ENCODE assay signal across 9 cellular contexts in the genomic region with DNA sequence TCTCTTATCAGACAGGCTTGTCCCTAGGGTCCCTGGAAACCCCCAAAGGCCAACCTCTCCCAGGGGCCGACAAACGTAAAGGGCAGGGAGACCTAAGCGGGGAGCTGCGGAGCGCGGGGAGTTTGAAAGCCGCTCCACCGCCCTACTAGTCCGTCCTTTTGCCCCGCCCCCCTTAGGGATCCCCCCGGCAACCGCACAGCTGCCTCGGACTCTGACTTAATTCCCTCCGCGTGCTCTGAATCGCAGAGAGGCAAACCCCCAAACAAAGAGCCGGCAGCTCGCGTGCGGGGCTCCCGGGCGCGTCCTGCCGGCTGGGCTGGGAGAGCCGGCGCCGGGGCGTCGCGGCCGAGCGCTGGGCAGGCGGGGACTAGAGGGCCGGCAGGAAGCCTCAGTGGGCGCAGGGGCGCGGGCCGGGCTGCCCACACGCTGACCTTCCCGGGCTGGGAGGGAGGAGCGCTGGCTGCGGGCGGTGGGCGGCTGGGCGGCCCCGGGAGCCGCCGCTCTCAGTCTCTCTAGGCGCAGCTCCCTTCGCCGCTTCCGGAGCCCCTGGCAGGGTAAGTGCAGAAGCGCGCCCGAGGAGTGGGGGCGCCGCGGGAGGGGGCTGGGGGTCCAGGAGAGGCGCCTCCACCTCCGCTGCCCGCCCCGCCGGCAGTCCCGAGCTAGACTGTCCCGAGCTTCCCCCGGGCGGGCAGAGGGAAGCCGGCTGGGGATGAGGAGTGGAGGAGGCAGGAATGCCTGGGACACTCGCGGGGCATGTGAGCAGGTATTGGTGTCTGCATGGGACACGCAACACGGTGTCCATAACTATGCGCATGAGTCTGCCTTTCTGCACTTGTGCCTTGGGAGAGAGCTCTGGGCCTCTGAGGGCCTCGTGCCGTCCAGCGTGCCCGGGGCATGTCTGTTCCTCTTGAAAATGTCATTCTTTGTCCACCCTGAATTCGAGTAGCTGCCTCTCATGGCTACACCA. TPM values are rescaled to one million over a fixed set of nuclear protein-coding genes. Genes with fewer than 3 reads are reported as not detected.
DNase-seq lines count a peak whose midpoint lies in the region; ATAC-seq, FAIRE-seq and TF ChIP-seq lines count a peak whose summit lies in the region.
"Had no signal": no experiment of that assay in that cellular context is flagged by ENCODE, and none has a peak within 500 bp of the region (broad histone marks: within the 10 kb centered on the region; RNA-seq: fewer than 3 reads in every experiment).

A gene with protein sequence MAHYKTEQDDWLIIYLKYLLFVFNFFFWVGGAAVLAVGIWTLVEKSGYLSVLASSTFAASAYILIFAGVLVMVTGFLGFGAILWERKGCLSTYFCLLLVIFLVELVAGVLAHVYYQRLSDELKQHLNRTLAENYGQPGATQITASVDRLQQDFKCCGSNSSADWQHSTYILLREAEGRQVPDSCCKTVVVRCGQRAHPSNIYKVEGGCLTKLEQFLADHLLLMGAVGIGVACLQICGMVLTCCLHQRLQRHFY (plus strand): TSS at position 506 of the 967 bp plus-strand sequence. CDS start 27,244 bp downstream, outside the sequence.

- DNase-seq in SHP77 (lab: John Stamatoyannopoulos, UW) = peak; percentile 55 to 75
- DNase-seq in SHP77 treated with DMSO at 0.1 percent for 48 hours (lab: John Stamatoyannopoulos, UW) = no peak
- DNase-seq in SJSA1 (ENCODE audit: low read depth in 1 of 2, low spot score in 2 of 2) = peak; percentile 52 to 72
- DNase-seq in frontal cortex (ENCODE audit: low spot score in 2 of 2) = peak; percentile 59 to 64
- no peak for DNase-seq in omental fat pad (ENCODE audit: low spot score)
- DNase-seq in GM19238 (ENCODE audit: insufficient read length, low spot score) = no peak
- DNase-seq in pons (ENCODE audit: low spot score) = no peak

- H3K9me3 ChIP-seq in SJSA1 (replicated peaks) = no peaks in the 10 kb centered on the region

- peak within 1 kb of the TSS; percentile 42 for H3K4me3 ChIP-seq in SJSA1

- H3K27me3 ChIP-seq in SJSA1 (replicated peaks) = no peaks in the 10 kb centered on the region

- no peak within 1 kb of the TSS; the same call in 1 of the 2 replicates for H3K27ac ChIP-seq in SJSA1

- peaks cover 15% of the 10 kb centered on the region for H3K4me1 ChIP-seq in SJSA1 (replicated peaks)

- ATAC-seq in omental fat pad (ENCODE audit: low FRiP score) = peak; percentile 54
- no peak for ATAC-seq in GM19467 (IDR thresholded peaks at IDR 0.05; ENCODE audit: unreplicated experiment)

- FAIRE-seq in frontal cortex (lab: Jason Lieb, UNC) = no peak

- no peak for TF ChIP-seq CTCF in omental fat pad (IDR thresholded peaks at IDR 0.05)

- no peaks in the 10 kb centered on the region for H3K36me3 ChIP-seq in SJSA1

RNA-seq across cellular contexts. Expression of the gene that starts here (rescaled TPM):
- 2.2 and 2.7 TPM in 2 replicates for total RNA-seq in SJSA1 (2014; rRNA removed; shearing (Covaris generic))
- total RNA-seq in frontal cortex (2.9 TPM), omental fat pad (1 to 10 TPM in 2 of 4 donors, under 1 TPM in 2; 0.12 to 1.4 (median 1.2) TPM)
- total RNA-seq: T-helper 2 cell treated with Interferon-gamma antibody and Interleukin-4, amounts not matched to agents 100 ng/mL and 5 ng/mL, for 36 hours had no signal

Comparison
In these comparisons a context has a peak if more than half of its experiments do, and no peak if none do; other contexts are left out.
1. DNase-seq: peak in SHP77 (2 of 2), SJSA1 (2 of 2) and frontal cortex (2 of 2); none in SHP77 treated with DMSO at 0.1 percent for 48 hours (single experiment), omental fat pad (single experiment), GM19238 (single experiment) and pons (single experiment).